ENCODE assay signal across 8 cellular contexts in the genomic region with DNA sequence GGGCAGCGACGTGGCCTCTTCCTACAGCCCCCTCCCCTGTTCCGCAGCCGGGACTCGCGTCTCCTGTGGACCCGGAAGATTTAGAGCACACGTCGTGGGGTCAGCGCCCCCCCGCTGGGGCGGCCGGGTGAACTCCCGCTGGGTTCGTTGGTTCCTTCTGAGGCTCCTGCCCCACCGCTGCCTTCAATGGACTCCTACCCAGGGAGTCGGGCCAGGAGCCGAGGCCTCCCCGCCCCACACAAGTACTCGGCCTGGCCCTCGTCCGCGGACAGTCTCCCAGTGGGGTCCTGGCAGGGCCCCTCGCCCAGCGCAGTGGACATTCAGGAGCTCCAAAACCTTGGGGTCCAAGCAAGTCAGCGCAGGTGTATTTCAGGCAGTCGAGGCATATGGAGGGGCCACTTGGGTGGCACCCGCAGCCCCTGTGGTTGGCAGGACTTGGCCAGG. TPM values are rescaled to one million over a fixed set of nuclear protein-coding genes. Genes with fewer than 3 reads are reported as not detected.
DNase-seq lines count a peak whose midpoint lies in the region; ATAC-seq and TF ChIP-seq lines count a peak whose summit lies in the region.

No MANE protein-coding gene starts in this region.

- H3K4me3 ChIP-seq in smooth muscle cell: peak overlapping the region; percentile 63

- H2AFZ ChIP-seq in smooth muscle cell (ENCODE audit: low read depth): no peak overlapping the region

- no peak overlapping the region for H3K27ac ChIP-seq in smooth muscle cell (ENCODE audit: low read depth)

- H3F3A ChIP-seq in smooth muscle cell (ENCODE audit: low read depth): no peaks in the 10 kb centered on the region

- no peak for TF ChIP-seq CTCF in smooth muscle cell (IDR thresholded peaks at IDR 0.05; ENCODE audit: borderline replicate concordance, insufficient read depth, poor library complexity, severe bottlenecking)

- H3K27ac Mint-ChIP-seq in activated CD4-positive, alpha-beta T cell treated with anti-CD3 and anti-CD28 coated beads for 36 hours: no peak overlapping the region

- H4K20me1 ChIP-seq in smooth muscle cell (ENCODE audit: low read depth): no peaks in the 10 kb centered on the region

- no peaks in the 10 kb centered on the region for H3K36me3 Mint-ChIP-seq in activated CD4-positive, alpha-beta T cell treated with anti-CD3 and anti-CD28 coated beads for 36 hours (ENCODE audit: low read depth)

- peaks cover 11% of the 10 kb centered on the region for H3K4me1 ChIP-seq in smooth muscle cell (ENCODE audit: low read depth)

- H3K9me3 ChIP-seq in smooth muscle cell (replicated peaks; ENCODE audit: low read depth): no peaks in the 10 kb centered on the region

- H3K27me3 Mint-ChIP-seq in activated CD4-positive, alpha-beta T cell treated with anti-CD3 and anti-CD28 coated beads for 36 hours: peaks cover 45% of the 10 kb centered on the region

- H3K36me3 ChIP-seq in smooth muscle cell (ENCODE audit: low read depth): no peaks in the 10 kb centered on the region

- peaks cover 50% of the 10 kb centered on the region for H3K27me3 ChIP-seq in smooth muscle cell (ENCODE audit: low read depth)

- no peak for ATAC-seq in activated CD4-positive, alpha-beta T cell treated with anti-CD3 and anti-CD28 coated beads for 36 hours

- no peaks in the 10 kb centered on the region for H3K9me3 Mint-ChIP-seq in activated CD4-positive, alpha-beta T cell treated with anti-CD3 and anti-CD28 coated beads for 36 hours (ENCODE audit: low read depth)

- H3K9ac ChIP-seq in smooth muscle cell (ENCODE audit: low read depth): no peak overlapping the region

- CTCF ChIA-PET in activated CD4-positive, alpha-beta T cell treated with anti-CD3 and anti-CD28 coated beads for 36 hours (lab: Charles Lee): interaction anchor here (0.6 kb wide), 1 partner anchor 734 kb away, joined by 3 read pairs; no protein-coding TSS in a partner anchor

- 11% methylated on average over 27 of the region's 28 CpGs for WGBS in smooth muscle cell (ENCODE audit: low lambda C conversion rate)

- no peaks in the 10 kb centered on the region for H3K79me2 ChIP-seq in smooth muscle cell (ENCODE audit: low read depth)

- H3K4me1 Mint-ChIP-seq in activated CD4-positive, alpha-beta T cell treated with anti-CD3 and anti-CD28 coated beads for 36 hours: peaks cover 11% of the 10 kb centered on the region

- no peak for DNase-seq in activated CD4-positive, alpha-beta T cell treated with anti-CD3 and anti-CD28 coated beads for 36 hours
- DNase-seq in activated CD4-positive, alpha-beta T cell treated with anti-CD3 and anti-CD28 coated beads for 4 hours: no peak
- DNase-seq in activated T-cell treated with anti-CD3 and anti-CD28 coated beads, Interleukin-2, amount 50 U/mL, for 48 hours: peak; percentile 38 to 44
- DNase-seq in hepatic stellate cell (ENCODE audit: low spot score) (peak; percentile 47), smooth muscle cell (lab: John Stamatoyannopoulos, UW; ENCODE audit: unreplicated experiment) (no peak), KG1 (lab: John Stamatoyannopoulos, UW) (no peak), middle frontal gyrus (ENCODE audit: extremely low spot score, low spot score) (no peak)
- no peak for DNase-seq in activated CD8-positive, alpha-beta memory T cell treated with anti-CD3 and anti-CD28 coated beads, Interleukin-2, amount 50 U/mL, for 4 hours

- POLR2A ChIA-PET in activated CD4-positive, alpha-beta T cell treated with anti-CD3 and anti-CD28 coated beads for 36 hours (lab: Charles Lee): no interaction called here

- intact Hi-C loops in activated CD4-positive, alpha-beta T cell treated with anti-CD3 and anti-CD28 coated beads for 36 hours (cut with DNase I, micrococcal nuclease): loop anchor here in 1 of 2 experiments (2.0 kb wide), 2 partner anchors 119 to 221 kb away; a partner anchor contains a TSS

- peak overlapping the region; percentile 33 for H3K4me3 Mint-ChIP-seq in activated CD4-positive, alpha-beta T cell treated with anti-CD3 and anti-CD28 coated beads for 36 hours

- H3K4me2 ChIP-seq in smooth muscle cell: peak overlapping the region; percentile 99

RNA-seq across cellular contexts. Expression of a gene that starts 1.2 kb away (rescaled TPM):
- not detected for total RNA-seq in activated CD4-positive, alpha-beta T cell treated with anti-CD3 and anti-CD28 coated beads for 36 hours
- 0.81 and 1.6 TPM in 2 replicates for total RNA-seq in smooth muscle cell
- polyA plus RNA-seq in smooth muscle cell: 1.3 and 4.3 TPM in 2 replicates

Comparison
In these comparisons a context has a peak if more than half of its experiments do, and no peak if none do; other contexts are left out.
1. DNase-seq: peak in activated T-cell treated with anti-CD3 and anti-CD28 coated beads, Interleukin-2, amount 50 U/mL, for 48 hours (2 of 2) and hepatic stellate cell (single experiment); none in activated CD4-positive, alpha-beta T cell treated with anti-CD3 and anti-CD28 coated beads for 36 hours (single experiment), activated CD4-positive, alpha-beta T cell treated with anti-CD3 and anti-CD28 coated beads for 4 hours (0 of 2), smooth muscle cell (single experiment), KG1 (single experiment), middle frontal gyrus (single experiment) and activated CD8-positive, alpha-beta memory T cell treated with anti-CD3 and anti-CD28 coated beads, Interleukin-2, amount 50 U/mL, for 4 hours (single experiment).